29 cellular contexts compared by ENCODE assay signal in genomic region chr4:169152104-169152503, GRCh38.
"Had no signal": no experiment of that assay in that cellular context is flagged by ENCODE, and none has a peak within 500 bp of the region (broad histone marks: within the 10 kb centered on the region; RNA-seq: fewer than 3 reads in every experiment).

No MANE protein-coding gene starts in this region.

- H3K4me3 ChIP-seq: breast epithelium, Peyer's patch had no signal

- DNase-seq: activated CD4-positive, alpha-beta T cell treated with anti-CD3 and anti-CD28 coated beads, Interleukin-2, amount 10 ng/mL, durations not matched to agents 24 days and 14 days; activated CD4-positive, alpha-beta T cell treated with anti-CD3 and anti-CD28 coated beads, Interleukin-2, amount 50 U/mL, for 4 hours; activated CD8-positive, alpha-beta T cell treated with anti-CD3 and anti-CD28 coated beads for 36 hours; activated effector memory CD4-positive, alpha-beta T cell treated with anti-CD3 and anti-CD28 coated beads, Interleukin-2, amount 50 U/mL, for 16 hours; activated naive CD4-positive, alpha-beta T cell; activated naive CD4-positive, alpha-beta T cell treated with anti-CD3 and anti-CD28 coated beads, Interleukin-2, amount 50 U/mL, for 16 hours; activated naive CD8-positive, alpha-beta T cell treated with anti-CD3 and anti-CD28 coated beads for 36 hours; activated T-cell treated with anti-CD3 and anti-CD28 coated beads, Interleukin-2, amount 50 U/mL, for 1 hour; activated T-cell treated with anti-CD3 and anti-CD28 coated beads, Interleukin-2, amount 50 U/mL, for 72 hours; amniotic stem cell; aorta; Karpas-422; KBM-7; NCI-H1105; NCI-H1436; NCI-H1694; NCI-H1930; NCI-H2081 treated with DMSO at 0.1 percent for 48 hours; NCI-H226; NCI-H446 treated with DMSO at 0.1 percent for 48 hours; NCI-H524 treated with DMSO at 0.1 percent for 48 hours; Peyer's patch; RPMI8226 had no signal

- H3K36me3 ChIP-seq: breast epithelium had no signal

- FAIRE-seq: TTC549 had no signal

- ATAC-seq: activated CD8-positive, alpha-beta T cell treated with anti-CD3 and anti-CD28 coated beads for 36 hours; activated T-cell treated with anti-CD3 and anti-CD28 coated beads, Interleukin-2, amount 50 U/mL, for 72 hours; activated T-helper 17 cell treated with anti-CD3 and anti-CD28 coated beads, Interleukin-2, amount 50 U/mL, for 72 hours; Right ventricle myocardium inferior had no signal

- H3K36me3 Mint-ChIP-seq: activated naive CD8-positive, alpha-beta T cell treated with anti-CD3 and anti-CD28 coated beads for 36 hours had no signal

- H3K27ac ChIP-seq: breast epithelium, Peyer's patch had no signal

- H3K4me1 Mint-ChIP-seq: activated CD4-positive, alpha-beta T cell treated with anti-CD3 and anti-CD28 coated beads, Interleukin-2, amount 10 ng/mL, durations not matched to agents 24 days and 14 days; activated naive CD8-positive, alpha-beta T cell treated with anti-CD3 and anti-CD28 coated beads for 36 hours; activated T-helper 17 cell treated with anti-CD3 and anti-CD28 coated beads, Interleukin-2, amount 50 U/mL, for 72 hours had no signal

- H3K27ac Mint-ChIP-seq: activated CD4-positive, alpha-beta T cell treated with anti-CD3 and anti-CD28 coated beads, Interleukin-2, amount 10 ng/mL, durations not matched to agents 24 days and 14 days; activated CD8-positive, alpha-beta T cell treated with anti-CD3 and anti-CD28 coated beads for 36 hours; activated naive CD8-positive, alpha-beta T cell treated with anti-CD3 and anti-CD28 coated beads for 36 hours; activated T-cell treated with anti-CD3 and anti-CD28 coated beads, Interleukin-2, amount 50 U/mL, for 72 hours; activated T-helper 17 cell treated with anti-CD3 and anti-CD28 coated beads, Interleukin-2, amount 50 U/mL, for 72 hours; T-helper 1 cell treated with Interleukin-12 subunit alpha and Interleukin-12 subunit beta and Interleukin-4 antibody, amounts not matched to agents 30 μg/mL and 1 μg/mL, for 36 hours; T-helper 2 cell treated with Interferon-gamma antibody and Interleukin-4, amounts not matched to agents 5 μg/mL and 100 μg/mL, for 36 hours had no signal

- H3K4me3 Mint-ChIP-seq: activated CD4-positive, alpha-beta T cell treated with anti-CD3 and anti-CD28 coated beads, Interleukin-2, amount 10 ng/mL, durations not matched to agents 24 days and 14 days; activated CD8-positive, alpha-beta T cell treated with anti-CD3 and anti-CD28 coated beads for 36 hours; activated naive CD8-positive, alpha-beta T cell treated with anti-CD3 and anti-CD28 coated beads for 36 hours; activated T-cell treated with anti-CD3 and anti-CD28 coated beads, Interleukin-2, amount 50 U/mL, for 72 hours; activated T-helper 17 cell treated with anti-CD3 and anti-CD28 coated beads, Interleukin-2, amount 50 U/mL, for 72 hours; T-helper 1 cell treated with Interleukin-12 subunit alpha and Interleukin-12 subunit beta and Interleukin-4 antibody, amounts not matched to agents 30 μg/mL and 1 μg/mL, for 36 hours; T-helper 2 cell treated with Interferon-gamma antibody and Interleukin-4, amounts not matched to agents 5 μg/mL and 100 μg/mL, for 36 hours had no signal

- H3K9me3 Mint-ChIP-seq: activated CD4-positive, alpha-beta T cell treated with anti-CD3 and anti-CD28 coated beads, Interleukin-2, amount 10 ng/mL, durations not matched to agents 24 days and 14 days; activated CD8-positive, alpha-beta T cell treated with anti-CD3 and anti-CD28 coated beads for 36 hours; activated naive CD8-positive, alpha-beta T cell treated with anti-CD3 and anti-CD28 coated beads for 36 hours; activated T-cell treated with anti-CD3 and anti-CD28 coated beads, Interleukin-2, amount 50 U/mL, for 72 hours; activated T-helper 17 cell treated with anti-CD3 and anti-CD28 coated beads, Interleukin-2, amount 50 U/mL, for 72 hours; T-helper 1 cell treated with Interleukin-12 subunit alpha and Interleukin-12 subunit beta and Interleukin-4 antibody, amounts not matched to agents 30 μg/mL and 1 μg/mL, for 36 hours; T-helper 2 cell treated with Interferon-gamma antibody and Interleukin-4, amounts not matched to agents 5 μg/mL and 100 μg/mL, for 36 hours had no signal

- H3K27me3 Mint-ChIP-seq: activated CD4-positive, alpha-beta T cell treated with anti-CD3 and anti-CD28 coated beads, Interleukin-2, amount 10 ng/mL, durations not matched to agents 24 days and 14 days; activated naive CD8-positive, alpha-beta T cell treated with anti-CD3 and anti-CD28 coated beads for 36 hours had no signal

- H3K27me3 ChIP-seq: breast epithelium, Peyer's patch had no signal

- H3K4me1 ChIP-seq: breast epithelium had no signal

- H3K9me3 ChIP-seq: breast epithelium, Peyer's patch had no signal
